20 cellular contexts compared by ENCODE assay signal in genomic region chr4:183257808-183258207, GRCh38.
"Had no signal": no experiment of that assay in that cellular context is flagged by ENCODE, and none has a peak within 500 bp of the region (broad histone marks: within the 10 kb centered on the region; RNA-seq: fewer than 3 reads in every experiment).

No MANE protein-coding gene starts in this region.

- H3K4me3 ChIP-seq: colonic mucosa, left ventricle myocardium inferior, thyroid gland had no signal

- H3K4me1 ChIP-seq: colonic mucosa had no signal

- H3K27me3 ChIP-seq: colonic mucosa, thyroid gland had no signal

- H3K9me3 ChIP-seq: colonic mucosa, left ventricle myocardium inferior, thyroid gland had no signal

- DNase-seq: activated CD4-positive, alpha-beta T cell treated with anti-CD3 and anti-CD28 coated beads, Interleukin-2, amount 50 U/mL, for 1 hour; activated CD4-positive, CD25-positive, alpha-beta regulatory T cell treated with anti-CD3 and anti-CD28 coated beads, Interleukin-2, amount 50 U/mL, for 72 hours; activated CD8-positive, alpha-beta memory T cell treated with anti-CD3 and anti-CD28 coated beads, Interleukin-2, amount 50 U/mL, for 4 hours; activated effector memory CD4-positive, alpha-beta T cell treated with Interleukin-2 at 50 U/mL for 16 hours; activated naive CD4-positive, alpha-beta T cell treated with anti-CD3 and anti-CD28 coated beads, Interleukin-2, amount 10 ng/mL, durations not matched to agents 7 days and 5 days; activated naive CD8-positive, alpha-beta T cell treated with anti-CD3 and anti-CD28 coated beads, Interleukin-2, amount 50 U/mL, for 24 hours; activated T-cell treated with anti-CD3 and anti-CD28 coated beads, Interleukin-2, amount 50 U/mL, for 4 hours; anterior cingulate cortex; central memory CD4-positive, alpha-beta T cell; colonic mucosa; foreskin melanocyte; kidney glomerular epithelial cell; left ventricle myocardium inferior; mammary epithelial cell; nephron progenitor cell; retina; stimulated activated CD4-positive, alpha-beta T cell treated with anti-CD3 and anti-CD28 coated beads, Interleukin-12 subunit alpha, Interleukin-12 subunit beta, amount 100 ng/mL, for 4 hours; stimulated activated CD4-positive, alpha-beta T cell treated with anti-CD3 and anti-CD28 coated beads, Interleukin-1b, Interleukin-23, amount 100 ng/mL, for 48 hours; stimulated activated naive CD4-positive, alpha-beta T cell treated with Interleukin-2 at 50 U/mL for 16 hours; thyroid gland had no signal

- H3K27ac ChIP-seq: colonic mucosa, left ventricle myocardium inferior, thyroid gland had no signal

- ATAC-seq: activated naive CD8-positive, alpha-beta T cell treated with anti-CD3 and anti-CD28 coated beads, Interleukin-2, amount 50 U/mL, for 24 hours; activated T-cell treated with anti-CD3 and anti-CD28 coated beads, Interleukin-2, amount 50 U/mL, for 4 hours had no signal

- H3K36me3 ChIP-seq: colonic mucosa had no signal
